9 cellular contexts compared by ENCODE assay signal in the genomic region with DNA sequence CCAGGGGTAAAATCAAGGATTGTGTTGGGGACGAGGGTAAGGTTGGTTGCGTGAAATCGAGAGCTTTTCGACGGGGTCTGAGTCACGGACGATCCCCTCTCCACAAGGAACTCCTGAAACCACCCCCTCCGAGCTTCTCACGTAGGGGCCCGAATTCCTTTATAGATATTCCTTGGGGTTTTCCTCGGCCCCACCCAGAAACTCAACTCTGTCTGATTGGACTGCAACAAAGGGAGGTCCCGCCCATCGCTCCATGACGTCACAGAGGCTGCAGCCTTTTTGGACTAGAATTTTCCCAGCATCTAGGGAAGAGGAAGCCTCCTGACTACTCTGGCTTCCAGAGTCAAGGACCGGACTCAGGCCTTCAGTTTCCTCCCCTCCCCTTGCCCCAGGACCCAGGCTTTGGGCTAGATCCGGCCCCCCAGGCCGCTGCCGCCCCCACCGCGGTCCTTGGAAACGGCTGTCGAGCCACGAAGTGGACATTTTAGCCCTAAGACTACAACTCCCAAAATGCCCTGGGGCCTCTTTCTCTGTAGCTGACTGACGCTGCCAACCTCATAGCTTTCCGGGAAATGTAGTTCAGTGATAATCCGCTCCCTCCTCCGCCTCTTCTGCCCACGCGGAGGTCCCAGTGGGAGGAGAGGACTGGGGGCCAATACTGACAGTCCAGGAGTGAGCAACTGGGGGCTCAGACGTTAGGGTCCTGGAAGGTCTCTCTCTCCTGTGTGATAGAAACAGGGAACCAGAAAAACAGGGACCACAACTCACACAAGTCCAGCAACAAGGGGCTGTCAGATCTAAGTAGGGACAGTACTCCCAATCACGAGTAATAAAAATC. TPM values are rescaled to one million over a fixed set of nuclear protein-coding genes. Genes with fewer than 3 reads are reported as not detected.
DNase-seq lines count a peak whose midpoint lies in the region; ATAC-seq and TF ChIP-seq lines count a peak whose summit lies in the region.
"Had no signal": no experiment of that assay in that cellular context is flagged by ENCODE, and none has a peak within 500 bp of the region (broad histone marks: within the 10 kb centered on the region; RNA-seq: fewer than 3 reads in every experiment).

A gene (minus strand): TSS at position 172 of the 838 bp plus-strand sequence. CDS start 1,050 bp downstream, outside the sequence.

- peaks cover 13% of the 10 kb centered on the region for H3K27me3 Mint-ChIP-seq in activated CD4-positive, alpha-beta T cell treated with anti-CD3 and anti-CD28 coated beads, Interleukin-2, amount 10 ng/mL, durations not matched to agents 24 days and 14 days
- peaks cover 14% of the 10 kb centered on the region for H3K27me3 Mint-ChIP-seq in endothelial cell (ENCODE audit: unreplicated experiment)

- H3K4me3 ChIP-seq in Jurkat, Clone E6-1 (ENCODE audit: low read length): peak within 1 kb of the TSS; percentile 51
- H3K4me3 ChIP-seq: HAP-1 had no signal

- TF ChIP-seq CTCF in endothelial cell (IDR thresholded peaks at IDR 0.05; ENCODE audit: unreplicated experiment): no peak

- ATAC-seq in GM18909 (IDR thresholded peaks at IDR 0.05; ENCODE audit: poor library complexity, unreplicated experiment): no peak

- intact Hi-C loops in activated CD4-positive, alpha-beta T cell treated with anti-CD3 and anti-CD28 coated beads, Interleukin-2, amount 10 ng/mL, durations not matched to agents 24 days and 14 days (cut with micrococcal nuclease): no loop called here

- H3K27ac Mint-ChIP-seq in activated CD4-positive, alpha-beta T cell treated with anti-CD3 and anti-CD28 coated beads, Interleukin-2, amount 10 ng/mL, durations not matched to agents 24 days and 14 days: peak within 1 kb of the TSS; percentile 20
- peak within 1 kb of the TSS; percentile 83 for H3K27ac Mint-ChIP-seq in endothelial cell (ENCODE audit: unreplicated experiment)

- no peaks in the 10 kb centered on the region for H3K36me3 Mint-ChIP-seq in activated CD4-positive, alpha-beta T cell treated with anti-CD3 and anti-CD28 coated beads, Interleukin-2, amount 10 ng/mL, durations not matched to agents 24 days and 14 days (ENCODE audit: low read depth)
- H3K36me3 Mint-ChIP-seq in endothelial cell (ENCODE audit: low read depth, unreplicated experiment): peaks cover 4% of the 10 kb centered on the region

- no peaks in the 10 kb centered on the region for H3K9me3 Mint-ChIP-seq in activated CD4-positive, alpha-beta T cell treated with anti-CD3 and anti-CD28 coated beads, Interleukin-2, amount 10 ng/mL, durations not matched to agents 24 days and 14 days
- H3K9me3 Mint-ChIP-seq in endothelial cell (ENCODE audit: unreplicated experiment): no peaks in the 10 kb centered on the region

- peak within 1 kb of the TSS; percentile 70 for H3K4me3 Mint-ChIP-seq in activated CD4-positive, alpha-beta T cell treated with anti-CD3 and anti-CD28 coated beads, Interleukin-2, amount 10 ng/mL, durations not matched to agents 24 days and 14 days
- peak within 1 kb of the TSS; percentile 72 for H3K4me3 Mint-ChIP-seq in endothelial cell (ENCODE audit: unreplicated experiment)

- peaks cover 15% of the 10 kb centered on the region for H3K4me1 Mint-ChIP-seq in activated CD4-positive, alpha-beta T cell treated with anti-CD3 and anti-CD28 coated beads, Interleukin-2, amount 10 ng/mL, durations not matched to agents 24 days and 14 days
- H3K4me1 Mint-ChIP-seq in endothelial cell (ENCODE audit: unreplicated experiment): peaks cover 18% of the 10 kb centered on the region

- peak in 13 of 14 donors; percentile 45 to 96 (median 70) for DNase-seq in C1 segment of cervical spinal cord (lab: John Stamatoyannopoulos, UW)
- peak; percentile 66 for DNase-seq in Jurkat, Clone E6-1 (ENCODE audit: low read depth, low spot score)
- peak; percentile 90 for DNase-seq in activated CD4-positive, alpha-beta T cell treated with anti-CD3 and anti-CD28 coated beads, Interleukin-2, amount 10 ng/mL, durations not matched to agents 24 days and 14 days
- peak; percentile 80 for DNase-seq in endothelial cell (ENCODE audit: low spot score)
- peak; percentile 79 for DNase-seq in medulla oblongata (ENCODE audit: extremely low spot score)
- peak in 2 of 3 donors; percentile 38 to 49 for DNase-seq in stimulated activated CD4-positive, alpha-beta T cell treated with anti-CD3 and anti-CD28 coated beads, TNF-alpha, amount 100 ng/mL, for 48 hours (ENCODE audit: low read depth in 3 of 3)
- no peak for DNase-seq in NCI-H2171 treated with DMSO at 0.1 percent for 48 hours (lab: John Stamatoyannopoulos, UW)

RNA-seq across cellular contexts. Expression of the gene that starts here (rescaled TPM):
- 0.65 TPM for polyA plus RNA-seq in Jurkat, Clone E6-1 (2012; ENCODE audit: insufficient read depth, insufficient read length)
- total RNA-seq in activated CD4-positive, alpha-beta T cell treated with anti-CD3 and anti-CD28 coated beads, Interleukin-2, amount 10 ng/mL, durations not matched to agents 24 days and 14 days: 0.21 TPM in 1 of 2 replicates, not detected in the other
- 3.3 TPM for total RNA-seq in endothelial cell (ENCODE audit: unreplicated experiment)

Comparison
In these comparisons a context has a peak if more than half of its experiments do, and no peak if none do; other contexts are left out.
1. Peak in DNase-seq in activated CD4-positive, alpha-beta T cell treated with anti-CD3 and anti-CD28 coated beads, Interleukin-2, amount 10 ng/mL, durations not matched to agents 24 days and 14 days; RNA of the gene not detected or under 1 TPM.